15 cellular contexts compared by ENCODE assay signal in the genomic region with DNA sequence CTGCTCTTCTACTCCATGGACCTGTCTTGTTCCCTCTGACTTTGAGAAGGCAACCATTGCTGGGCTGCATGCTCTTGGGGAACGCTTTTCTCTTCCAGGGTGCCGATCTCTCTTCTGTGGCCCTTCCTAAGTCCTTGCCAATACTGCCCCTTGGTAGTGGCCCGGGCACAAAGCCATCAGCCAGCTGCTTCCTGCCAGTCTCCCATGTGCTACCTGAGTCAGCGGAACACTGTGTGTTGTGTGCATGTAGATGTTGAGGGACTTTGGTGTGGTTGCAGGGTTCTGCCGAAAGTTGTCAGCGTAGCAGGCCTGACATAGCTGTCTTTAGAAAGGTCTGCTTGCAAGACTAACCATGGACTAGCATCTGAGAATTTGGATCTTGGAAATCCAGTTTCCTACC. TPM values are rescaled to one million over a fixed set of nuclear protein-coding genes. Genes with fewer than 3 reads are reported as not detected.
A peak's percentile ranks its signal among the peaks of the same experiment; 100 is the strongest.
DNase-seq lines count a peak whose midpoint lies in the region; ATAC-seq and TF ChIP-seq lines count a peak whose summit lies in the region.
"Had no signal": no experiment of that assay in that cellular context is flagged by ENCODE, and none has a peak within 500 bp of the region (broad histone marks: within the 10 kb centered on the region; RNA-seq: fewer than 3 reads in every experiment).

No MANE protein-coding gene starts in this region.

- TF ChIP-seq POLR2A in Peyer's patch (IDR thresholded peaks at IDR 0.05) = no peak
- no peak for TF ChIP-seq POLR2A in transverse colon (IDR thresholded peaks at IDR 0.05)

- H3K4me1 ChIP-seq in Peyer's patch = peaks cover 0 to 45% (median 26%) of the 10 kb centered on the region in 4 donors
- peaks cover 71 to 75% of the 10 kb centered on the region in 2 experiments for H3K4me1 ChIP-seq in neutrophil (ENCODE audit: control insufficient read depth in 1 of 2, insufficient read depth in 1 of 2, low read depth in 1 of 2, low read length in 1 of 2)
- peaks cover 0 to 35% (median 11%) of the 10 kb centered on the region in 4 donors for H3K4me1 ChIP-seq in transverse colon
- H3K4me1 ChIP-seq: uterus had no signal

- no peak for TF ChIP-seq EP300 in transverse colon (IDR thresholded peaks at IDR 0.05; ENCODE audit: low read depth)

- H3K27me3 ChIP-seq in Peyer's patch = no peaks in the 10 kb centered on the region
- H3K27me3 ChIP-seq in neutrophil = no peaks in the 10 kb centered on the region
- no peaks in the 10 kb centered on the region for H3K27me3 ChIP-seq in transverse colon
- H3K27me3 ChIP-seq: hepatocyte, uterus had no signal

- H3K36me3 Mint-ChIP-seq in activated CD4-positive, alpha-beta T cell treated with anti-CD3 and anti-CD28 coated beads for 36 hours (ENCODE audit: low read depth) = peaks cover 9% of the 10 kb centered on the region
- peaks cover 5% of the 10 kb centered on the region for H3K36me3 Mint-ChIP-seq in activated naive CD4-positive, alpha-beta T cell treated with anti-CD3 and anti-CD28 coated beads for 36 hours (ENCODE audit: low read depth)

- no peaks in the 10 kb centered on the region for H3K9me3 ChIP-seq in Peyer's patch
- no peaks in the 10 kb centered on the region for H3K9me3 ChIP-seq in neutrophil
- H3K9me3 ChIP-seq in transverse colon = no peaks in the 10 kb centered on the region
- H3K9me3 ChIP-seq: uterus had no signal

- H3K36me3 ChIP-seq in Peyer's patch (no peaks in the 10 kb centered on the region), neutrophil (no peaks in the 10 kb centered on the region), transverse colon (no peaks in the 10 kb centered on the region)
- H3K36me3 ChIP-seq: uterus had no signal

- no peak overlapping the region for H3K27ac Mint-ChIP-seq in activated CD4-positive, alpha-beta T cell treated with anti-CD3 and anti-CD28 coated beads for 36 hours
- no peak overlapping the region for H3K27ac Mint-ChIP-seq in activated naive CD4-positive, alpha-beta T cell treated with anti-CD3 and anti-CD28 coated beads for 36 hours
- H3K27ac Mint-ChIP-seq: progenitor cell of endocrine pancreas had no signal

- no peak overlapping the region for H3K4me3 Mint-ChIP-seq in activated CD4-positive, alpha-beta T cell treated with anti-CD3 and anti-CD28 coated beads for 36 hours
- no peak overlapping the region for H3K4me3 Mint-ChIP-seq in activated naive CD4-positive, alpha-beta T cell treated with anti-CD3 and anti-CD28 coated beads for 36 hours

- WGBS in transverse colon (ENCODE audit: low coverage in 1 of 2), 2 donors = 66 to 96% methylated on average over 3 to 6 of the region's 6 CpGs

- H3K27ac ChIP-seq in Peyer's patch (peak overlapping the region; percentile 21 to 67 (median 58)), neutrophil (peak overlapping the region; percentile 97), transverse colon (peak overlapping the region in 1 of 4 donors; percentile 10)
- H3K27ac ChIP-seq: hepatocyte, uterus had no signal

- H3K4me1 Mint-ChIP-seq in activated CD4-positive, alpha-beta T cell treated with anti-CD3 and anti-CD28 coated beads for 36 hours = peaks cover 12% of the 10 kb centered on the region
- peaks cover 16% of the 10 kb centered on the region for H3K4me1 Mint-ChIP-seq in activated naive CD4-positive, alpha-beta T cell treated with anti-CD3 and anti-CD28 coated beads for 36 hours (ENCODE audit: low read depth)

- no peaks in the 10 kb centered on the region for H3K27me3 Mint-ChIP-seq in activated CD4-positive, alpha-beta T cell treated with anti-CD3 and anti-CD28 coated beads for 36 hours
- H3K27me3 Mint-ChIP-seq in activated naive CD4-positive, alpha-beta T cell treated with anti-CD3 and anti-CD28 coated beads for 36 hours (ENCODE audit: low read depth) = no peaks in the 10 kb centered on the region
- H3K27me3 Mint-ChIP-seq: progenitor cell of endocrine pancreas had no signal

- peak; percentile 51 for DNase-seq in activated CD4-positive, alpha-beta T cell treated with anti-CD3 and anti-CD28 coated beads for 36 hours
- DNase-seq in activated CD4-positive, alpha-beta T cell treated with anti-CD3 and anti-CD28 coated beads for 1 hour = no peak
- DNase-seq in Peyer's patch = no peak
- DNase-seq in activated naive CD4-positive, alpha-beta T cell treated with anti-CD3 and anti-CD28 coated beads for 36 hours = peak; percentile 52
- no peak for DNase-seq in putamen (ENCODE audit: low spot score)
- DNase-seq in transverse colon = no peak
- DNase-seq: 8988T, anterior cingulate cortex, COR-L47, cortex of kidney, uterus had no signal

- in situ Hi-C loops in transverse colon (cut with MboI; ENCODE audit: low pct_ligation_motif_present in 1 of 4, low pct_unique_long_range_greater_than_20kb in 1 of 4, low sequenced_read_pairs in 3 of 4) = no loop called here

- peak; percentile 30 for ATAC-seq in activated CD4-positive, alpha-beta T cell treated with anti-CD3 and anti-CD28 coated beads for 36 hours
- no peak for ATAC-seq in GM21717 (IDR thresholded peaks at IDR 0.05; ENCODE audit: unreplicated experiment)

- POLR2A ChIA-PET in activated CD4-positive, alpha-beta T cell treated with anti-CD3 and anti-CD28 coated beads for 36 hours (lab: Charles Lee) = no interaction called here

- CTCF ChIA-PET in activated CD4-positive, alpha-beta T cell treated with anti-CD3 and anti-CD28 coated beads for 36 hours (lab: Charles Lee) = interaction anchor here (1.2 to 2.3 kb wide), 3 partner anchors 43 to 171 kb away, joined by 3 to 7 read pairs (median 6); no protein-coding TSS in a partner anchor
- CTCF ChIA-PET in activated naive CD4-positive, alpha-beta T cell treated with anti-CD3 and anti-CD28 coated beads for 36 hours (lab: Charles Lee) = interaction anchor here (1.1 to 1.5 kb wide), 5 partner anchors 10 to 46 kb away, joined by 3 read pairs; no protein-coding TSS in a partner anchor

- intact Hi-C loops in activated CD4-positive, alpha-beta T cell treated with anti-CD3 and anti-CD28 coated beads for 36 hours (cut with DNase I, micrococcal nuclease) = loop anchor here in 1 of 2 experiments (5.0 kb wide), 1 partner anchor 123 kb away; no protein-coding TSS in a partner anchor
- intact Hi-C loops in activated naive CD4-positive, alpha-beta T cell treated with anti-CD3 and anti-CD28 coated beads for 36 hours (cut with micrococcal nuclease) = loop anchor here (10.0 kb wide), 2 partner anchors 386 to 1766 kb away; no protein-coding TSS in a partner anchor
- intact Hi-C loops in transverse colon (cut with DNase I; ENCODE audit: low total_unique reads) = no loop called here

- no peak for TF ChIP-seq CTCF in Peyer's patch (IDR thresholded peaks at IDR 0.05)
- TF ChIP-seq CTCF in neutrophil (IDR thresholded peaks at IDR 0.05) = no peak
- TF ChIP-seq CTCF in transverse colon (IDR thresholded peaks at IDR 0.05) = no peak

- no peak overlapping the region for H3K4me3 ChIP-seq in Peyer's patch
- H3K4me3 ChIP-seq in neutrophil (ENCODE audit: low read depth in 1 of 2, low read length in 1 of 2) = peak overlapping the region in 1 of 2 experiments; percentile 34
- no peak overlapping the region for H3K4me3 ChIP-seq in transverse colon
- H3K4me3 ChIP-seq: hepatocyte, uterus had no signal

- no peaks in the 10 kb centered on the region for H3K9me3 Mint-ChIP-seq in activated CD4-positive, alpha-beta T cell treated with anti-CD3 and anti-CD28 coated beads for 36 hours (ENCODE audit: low read depth)
- H3K9me3 Mint-ChIP-seq in activated naive CD4-positive, alpha-beta T cell treated with anti-CD3 and anti-CD28 coated beads for 36 hours = no peaks in the 10 kb centered on the region

RNA-seq across cellular contexts. Expression of a gene that starts 35.4 kb away (rescaled TPM):
- 10 to 100 TPM; 22.2 to 25.7 TPM for total RNA-seq in activated CD4-positive, alpha-beta T cell treated with anti-CD3 and anti-CD28 coated beads for 36 hours
- total RNA-seq in Peyer's patch (100 to 1,000 TPM; 106 to 182 (median 117) TPM), transverse colon (10 to 100 TPM; 23.6 to 67.6 (median 55.2) TPM)
- 10 to 100 TPM; 11.6 to 13.0 TPM for total RNA-seq in activated naive CD4-positive, alpha-beta T cell treated with anti-CD3 and anti-CD28 coated beads for 36 hours

Comparison
In these comparisons a context has a peak if more than half of its experiments do, and no peak if none do; other contexts are left out.
1. DNase-seq: peak in activated CD4-positive, alpha-beta T cell treated with anti-CD3 and anti-CD28 coated beads for 36 hours (single experiment) and activated naive CD4-positive, alpha-beta T cell treated with anti-CD3 and anti-CD28 coated beads for 36 hours (single experiment); none in activated CD4-positive, alpha-beta T cell treated with anti-CD3 and anti-CD28 coated beads for 1 hour (single experiment), Peyer's patch (0 of 3), putamen (single experiment) and transverse colon (single experiment).